20 cellular contexts compared by ENCODE assay signal in the genomic region with DNA sequence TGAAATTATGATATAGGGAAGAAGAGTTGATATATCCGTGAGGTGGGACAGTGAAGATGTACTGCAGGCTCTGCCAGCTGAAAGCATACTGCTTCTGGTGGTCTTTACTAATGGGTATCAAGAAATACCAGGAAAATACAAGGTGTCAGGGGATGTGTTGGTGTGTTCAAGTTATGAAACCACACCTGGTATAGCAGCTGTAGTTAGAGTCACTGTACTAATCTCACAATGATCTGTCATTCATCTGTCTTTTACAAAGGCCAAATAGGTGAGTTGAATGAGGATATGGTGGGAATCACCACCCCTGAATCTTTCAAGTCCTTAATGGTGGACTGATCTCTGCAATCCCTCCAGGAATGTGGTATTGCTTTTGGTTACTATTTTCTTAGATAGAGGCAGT.
DNase-seq lines count a peak whose midpoint lies in the region; ATAC-seq, FAIRE-seq and TF ChIP-seq lines count a peak whose summit lies in the region.
"Had no signal": no experiment of that assay in that cellular context is flagged by ENCODE, and none has a peak within 500 bp of the region (broad histone marks: within the 10 kb centered on the region; RNA-seq: fewer than 3 reads in every experiment).

No MANE protein-coding gene starts in this region.

- H3K9me3 ChIP-seq in GM12878 (replicated peaks; ENCODE audit: control insufficient read depth, insufficient read depth, low read length) (no peaks in the 10 kb centered on the region; the same call in 2 of the 3 replicates), T-helper 17 cell (ENCODE audit: control insufficient read depth, low read length, poor library complexity, severe bottlenecking) (no peaks in the 10 kb centered on the region), left ventricle myocardium inferior (replicated peaks) (no peaks in the 10 kb centered on the region)
- H3K9me3 ChIP-seq: BLaER1, Caco-2 had no signal

- TF ChIP-seq CTCF in GM12878 (IDR thresholded peaks at IDR 0.05 in 2 of 3, conservative IDR thresholded peaks at IDR 0.05 in 1 of 3; ENCODE audit: control insufficient read depth in 2 of 3, extremely low read depth in 1 of 3, insufficient read depth in 1 of 3, low read depth in 3 of 3, low read length in 3 of 3) (no peak), left ventricle myocardium inferior (IDR thresholded peaks at IDR 0.05; ENCODE audit: borderline replicate concordance) (no peak)

- 100% methylated on average over 1 of the region's 1 CpG for WGBS in GM12878 (ENCODE audit: insufficient coverage, insufficient replicate concordance, low lambda C conversion rate, missing lambda C conversion rate)

- no peaks in the 10 kb centered on the region for H4K20me1 ChIP-seq in GM12878 (ENCODE audit: control insufficient read depth, insufficient read depth)
- H4K20me1 ChIP-seq: BLaER1 had no signal

- no peak for TF ChIP-seq RAD21 in GM12878 (IDR thresholded peaks at IDR 0.05; ENCODE audit: insufficient read depth, low read depth, low read length)

- H3K4me3 Mint-ChIP-seq in T-helper 17 cell: no peak overlapping the region
- H3K4me3 Mint-ChIP-seq: CD8-positive, alpha-beta memory T cell; HFFc6 had no signal

- no peak for FAIRE-seq in GM12878 (lab: Jason Lieb, UNC)
- FAIRE-seq: HepG2, HTR-8/SVneo had no signal

- no peaks in the 10 kb centered on the region for H3K27me3 Mint-ChIP-seq in T-helper 17 cell

- peaks cover 14% of the 10 kb centered on the region for H3K4me1 ChIP-seq in GM12878 (ENCODE audit: control insufficient read depth, insufficient read depth, low read length)
- H3K4me1 ChIP-seq in left ventricle myocardium inferior: peaks cover 6% of the 10 kb centered on the region
- H3K4me1 ChIP-seq: BLaER1, Caco-2 had no signal

- H3K36me3 Mint-ChIP-seq in T-helper 17 cell (ENCODE audit: low read depth): no peaks in the 10 kb centered on the region
- H3K36me3 Mint-ChIP-seq: CD8-positive, alpha-beta memory T cell had no signal

- CTCF ChIA-PET in GM12878 (lab: Yijun Ruan, JAX): interaction anchor here (0.8 kb wide), 1 partner anchor 74 kb away, joined by 3 read pairs; no protein-coding TSS in a partner anchor

- DNase-seq in GM12878 (ENCODE audit: low read depth, low spot score): no peak
- DNase-seq in activated CD4-positive, alpha-beta T cell treated with anti-CD3 and anti-CD28 coated beads, Interleukin-2, amount 50 U/mL, for 48 hours: no peak
- no peak for DNase-seq in T-helper 17 cell
- DNase-seq in kidney tubule cell (ENCODE audit: low spot score): no peak
- no peak for DNase-seq in left ventricle myocardium inferior
- DNase-seq: 8988T; AML-193; Caco-2; CD8-positive, alpha-beta memory T cell; DMS53; GF-D8; HCEC 1CT; HFFc6 had no signal

- TF ChIP-seq POLR2A in GM12878 (IDR thresholded peaks at IDR 0.05; ENCODE audit: low read depth, low read length): no peak

- no peaks in the 10 kb centered on the region for H3K4me1 Mint-ChIP-seq in T-helper 17 cell
- H3K4me1 Mint-ChIP-seq: CD8-positive, alpha-beta memory T cell had no signal

- RAD21 ChIA-PET in GM12878 (lab: Charles Lee; ENCODE audit: unreplicated experiment): interaction anchor here (0.8 to 1.8 kb wide), 3 partner anchors 16 to 223 kb away, joined by 3 to 5 read pairs (median 3); no protein-coding TSS in a partner anchor

- no peak overlapping the region for H3K9ac ChIP-seq in GM12878 (ENCODE audit: control insufficient read depth, insufficient read depth, low read length)
- H3K9ac ChIP-seq: BLaER1, KMS-11 had no signal

- SMC1A ChIA-PET in GM12878 (lab: Charles Lee; ENCODE audit: uncharacterized antibody, unreplicated experiment): interaction anchor here (0.5 to 3.3 kb wide), 7 partner anchors 16 to 223 kb away, joined by 3 to 17 read pairs (median 4); no protein-coding TSS in a partner anchor

- H3K79me2 ChIP-seq in GM12878 (ENCODE audit: control insufficient read depth, insufficient read depth, low read length): no peaks in the 10 kb centered on the region

- H3K36me3 ChIP-seq in GM12878 (ENCODE audit: control insufficient read depth in 2 of 2, insufficient read depth in 2 of 2, low read length in 1 of 2): no peaks in the 10 kb centered on the region
- H3K36me3 ChIP-seq in left ventricle myocardium inferior: no peaks in the 10 kb centered on the region
- H3K36me3 ChIP-seq: BLaER1 had no signal

- no peak for TF ChIP-seq EP300 in GM12878 (IDR thresholded peaks at IDR 0.05; ENCODE audit: borderline replicate concordance in 1 of 2, control insufficient read depth in 1 of 2, low read depth in 2 of 2, low read length in 2 of 2)

- intact Hi-C loops in GM12878 (cut with micrococcal nuclease; ENCODE audit: unreplicated experiment): no loop called here
- intact Hi-C loops in left ventricle myocardium inferior (cut with micrococcal nuclease): no loop called here

- H3K27ac ChIP-seq in GM12878 (ENCODE audit: control insufficient read depth, insufficient read depth) (no peak overlapping the region), left ventricle myocardium inferior (replicated peaks) (no peak overlapping the region)
- H3K27ac ChIP-seq: BLaER1, KMS-11 had no signal

- no peak overlapping the region for H3K27ac Mint-ChIP-seq in T-helper 17 cell
- H3K27ac Mint-ChIP-seq: HFFc6 had no signal

- ATAC-seq in GM18498 (IDR thresholded peaks at IDR 0.05; ENCODE audit: unreplicated experiment) (peak; percentile 58), HG02571 (IDR thresholded peaks at IDR 0.05; ENCODE audit: unreplicated experiment) (peak; percentile 70), HG02798 (IDR thresholded peaks at IDR 0.05; ENCODE audit: poor library complexity, unreplicated experiment) (peak; percentile 54), GM12878 (no peak; the same call in 2 of the 3 replicates), T-helper 17 cell (no peak)
- ATAC-seq: HepG2 had no signal

- H3K4me3 ChIP-seq in GM12878: no peak overlapping the region
- no peak overlapping the region for H3K4me3 ChIP-seq in left ventricle myocardium inferior
- H3K4me3 ChIP-seq: BLaER1 had no signal

- BruUV-seq in GM12878 (replicated peaks; lab: Mats Ljungman, UMichigan): no TSS peak

- H3K4me2 ChIP-seq in GM12878 (ENCODE audit: control insufficient read depth, insufficient read depth): no peak overlapping the region
- H3K4me2 ChIP-seq: BLaER1, KMS-11 had no signal

- in situ Hi-C loops in GM12878 (cut with MboI): no loop called here

- H2AFZ ChIP-seq in GM12878 (ENCODE audit: control insufficient read depth, low read depth, low read length): no peak overlapping the region

- POLR2A ChIA-PET in GM12878 (lab: Charles Lee): interaction anchor here (0.8 kb wide), 1 partner anchor 188 kb away, joined by 3 read pairs; no protein-coding TSS in a partner anchor

- H3K27me3 ChIP-seq in GM12878 (replicated peaks in 1 of 2; ENCODE audit: control insufficient read depth in 2 of 2, insufficient read depth in 2 of 2, low read length in 1 of 2) (no peaks in the 10 kb centered on the region), left ventricle myocardium inferior (ENCODE audit: low read depth) (no peaks in the 10 kb centered on the region)
- H3K27me3 ChIP-seq: BLaER1 had no signal

TF ChIP-seq in GM12878, 131 proteins besides CTCF, POLR2A, EP300 and RAD21:
- TF ChIP-seq HCFC1 (IDR thresholded peaks at IDR 0.05; ENCODE audit: low read length) (no peak), PKNOX1 (IDR thresholded peaks at IDR 0.05) (peak; percentile 33; the same call in 1 of the 2 replicates)
- TF ChIP-seq, protein P1, sequence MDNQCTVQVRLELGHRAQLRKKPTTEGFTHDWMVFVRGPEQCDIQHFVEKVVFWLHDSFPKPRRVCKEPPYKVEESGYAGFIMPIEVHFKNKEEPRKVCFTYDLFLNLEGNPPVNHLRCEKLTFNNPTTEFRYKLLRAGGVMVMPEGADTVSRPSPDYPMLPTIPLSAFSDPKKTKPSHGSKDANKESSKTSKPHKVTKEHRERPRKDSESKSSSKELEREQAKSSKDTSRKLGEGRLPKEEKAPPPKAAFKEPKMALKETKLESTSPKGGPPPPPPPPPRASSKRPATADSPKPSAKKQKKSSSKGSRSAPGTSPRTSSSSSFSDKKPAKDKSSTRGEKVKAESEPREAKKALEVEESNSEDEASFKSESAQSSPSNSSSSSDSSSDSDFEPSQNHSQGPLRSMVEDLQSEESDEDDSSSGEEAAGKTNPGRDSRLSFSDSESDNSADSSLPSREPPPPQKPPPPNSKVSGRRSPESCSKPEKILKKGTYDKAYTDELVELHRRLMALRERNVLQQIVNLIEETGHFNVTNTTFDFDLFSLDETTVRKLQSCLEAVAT (IDR thresholded peaks at IDR 0.05): no peak

Comparison
In these comparisons a context has a peak if more than half of its experiments do, and no peak if none do; other contexts are left out.
1. ATAC-seq: peak in GM18498 (single experiment), HG02571 (single experiment) and HG02798 (single experiment); none in GM12878 (single experiment) and T-helper 17 cell (single experiment).